1 cellular context compared by ENCODE assay signal in genomic region chr12:69431604-69432222, GRCh38.
TF ChIP-seq lines count a peak whose summit lies in the region.

No MANE protein-coding gene starts in this region.

TF ChIP-seq in K562, 482 proteins besides CTCF, POLR2A, EP300 and RAD21:
- no peak for TF ChIP-seq AFF4 (CRISPR knock-in tag; IDR thresholded peaks at IDR 0.05)
- no peak for TF ChIP-seq ZNF766 (CRISPR knock-in tag; conservative IDR thresholded peaks at IDR 0.05)
- no peak for TF ChIP-seq ASH1L (IDR thresholded peaks at IDR 0.05; ENCODE audit: borderline replicate concordance, low read depth, partially characterized antibody)
- TF ChIP-seq RBM34 (IDR thresholded peaks at IDR 0.05; ENCODE audit: borderline replicate concordance, insufficient read depth, low read length): no peak
- TF ChIP-seq, protein P1, sequence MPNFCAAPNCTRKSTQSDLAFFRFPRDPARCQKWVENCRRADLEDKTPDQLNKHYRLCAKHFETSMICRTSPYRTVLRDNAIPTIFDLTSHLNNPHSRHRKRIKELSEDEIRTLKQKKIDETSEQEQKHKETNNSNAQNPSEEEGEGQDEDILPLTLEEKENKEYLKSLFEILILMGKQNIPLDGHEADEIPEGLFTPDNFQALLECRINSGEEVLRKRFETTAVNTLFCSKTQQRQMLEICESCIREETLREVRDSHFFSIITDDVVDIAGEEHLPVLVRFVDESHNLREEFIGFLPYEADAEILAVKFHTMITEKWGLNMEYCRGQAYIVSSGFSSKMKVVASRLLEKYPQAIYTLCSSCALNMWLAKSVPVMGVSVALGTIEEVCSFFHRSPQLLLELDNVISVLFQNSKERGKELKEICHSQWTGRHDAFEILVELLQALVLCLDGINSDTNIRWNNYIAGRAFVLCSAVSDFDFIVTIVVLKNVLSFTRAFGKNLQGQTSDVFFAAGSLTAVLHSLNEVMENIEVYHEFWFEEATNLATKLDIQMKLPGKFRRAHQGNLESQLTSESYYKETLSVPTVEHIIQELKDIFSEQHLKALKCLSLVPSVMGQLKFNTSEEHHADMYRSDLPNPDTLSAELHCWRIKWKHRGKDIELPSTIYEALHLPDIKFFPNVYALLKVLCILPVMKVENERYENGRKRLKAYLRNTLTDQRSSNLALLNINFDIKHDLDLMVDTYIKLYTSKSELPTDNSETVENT (CRISPR knock-in tag; IDR thresholded peaks at IDR 0.05): no peak
- TF ChIP-seq POU5F1 (IDR thresholded peaks at IDR 0.05; ENCODE audit: borderline replicate concordance, low read depth, low read length, partially characterized antibody): no peak
- TF ChIP-seq ZNF586 (CRISPR knock-in tag; conservative IDR thresholded peaks at IDR 0.05): no peak
TF ChIP-seq in K562: peak in this region for 0.
